23 cellular contexts compared by ENCODE assay signal in genomic region chr7:128725524-128725923, GRCh38. TPM values are rescaled to one million over a fixed set of nuclear protein-coding genes. Genes with fewer than 3 reads are reported as not detected.
"Had no signal": no experiment of that assay in that cellular context is flagged by ENCODE, and none has a peak within 500 bp of the region (broad histone marks: within the 10 kb centered on the region; RNA-seq: fewer than 3 reads in every experiment).

No MANE protein-coding gene starts in this region.

- H3K4me1 ChIP-seq: transverse colon, uterus had no signal

- H3K36me3 ChIP-seq: transverse colon, uterus had no signal

- H3K27me3 ChIP-seq: uterus had no signal

- ATAC-seq: activated CD4-positive, CD25-positive, alpha-beta regulatory T cell treated with anti-CD3 and anti-CD28 coated beads, Interleukin-2, amount 50 U/mL, for 24 hours; activated T-cell treated with anti-CD3 and anti-CD28 coated beads, Interleukin-2, amount 50 U/mL, for 72 hours; left lobe of liver; stimulated activated naive CD8-positive, alpha-beta T cell treated with anti-CD3 and anti-CD28 coated beads, Interleukin-15, Interleukin-2, amounts not matched to agents 100 U/mL and 50 U/mL, for 24 hours had no signal

- H3K9me3 Mint-ChIP-seq: activated T-cell treated with anti-CD3 and anti-CD28 coated beads, Interleukin-2, amount 50 U/mL, for 72 hours; central memory CD8-positive, alpha-beta T cell; nephron had no signal

- H3K9me3 ChIP-seq: transverse colon, uterus had no signal

- H3K4me1 Mint-ChIP-seq: central memory CD8-positive, alpha-beta T cell had no signal

- H3K27ac ChIP-seq: coronary artery, transverse colon, uterus had no signal

- DNase-seq: activated CD4-positive, alpha-beta T cell treated with anti-CD3 and anti-CD28 coated beads, Interleukin-2, amount 50 U/mL, for 1 hour; activated effector memory CD4-positive, alpha-beta T cell treated with anti-CD3 and anti-CD28 coated beads, Interleukin-2, amount 50 U/mL, for 16 hours; activated naive CD4-positive, alpha-beta T cell treated with anti-CD3 and anti-CD28 coated beads, Interleukin-2, amount 50 U/mL, for 16 hours; activated T-cell treated with anti-CD3 and anti-CD28 coated beads, Interleukin-2, amount 50 U/mL, for 72 hours; aorta; erythroblast; foreskin melanocyte; kidney; stimulated activated CD4-positive, alpha-beta T cell treated with anti-CD3 and anti-CD28 coated beads, Interleukin-12 subunit alpha, Interleukin-12 subunit beta, amount 100 ng/mL, for 4 hours; stimulated activated CD4-positive, alpha-beta T cell treated with anti-CD3 and anti-CD28 coated beads, Interleukin-1b, Interleukin-23, amount 100 ng/mL, for 48 hours; stimulated activated naive CD8-positive, alpha-beta T cell treated with anti-CD3 and anti-CD28 coated beads, Interleukin-15, Interleukin-2, amounts not matched to agents 100 U/mL and 50 U/mL, for 24 hours; substantia nigra; transverse colon; uterus had no signal

- H3K27ac Mint-ChIP-seq: activated T-cell treated with anti-CD3 and anti-CD28 coated beads, Interleukin-2, amount 50 U/mL, for 72 hours; nephron had no signal

- H3K4me3 Mint-ChIP-seq: activated T-cell treated with anti-CD3 and anti-CD28 coated beads, Interleukin-2, amount 50 U/mL, for 72 hours; central memory CD8-positive, alpha-beta T cell; nephron had no signal

- H3K4me3 ChIP-seq: coronary artery, lung, transverse colon, uterus had no signal

RNA-seq across cellular contexts. Expression of gene OPN1SW, which starts 50.1 kb away (rescaled TPM):
- total RNA-seq: activated CD8-positive, alpha-beta memory T cell treated with anti-CD3 and anti-CD28 coated beads for 36 hours; activated T-cell treated with anti-CD3 and anti-CD28 coated beads, Interleukin-2, amount 50 U/mL, for 72 hours; aorta; kidney; left lobe of liver; lung; omental fat pad; posterior vena cava; transverse colon; uterus had no signal
- polyA plus RNA-seq: aorta, lung had no signal
